Comparison of ENCODE assay signal across 13 cellular contexts in the genomic region with DNA sequence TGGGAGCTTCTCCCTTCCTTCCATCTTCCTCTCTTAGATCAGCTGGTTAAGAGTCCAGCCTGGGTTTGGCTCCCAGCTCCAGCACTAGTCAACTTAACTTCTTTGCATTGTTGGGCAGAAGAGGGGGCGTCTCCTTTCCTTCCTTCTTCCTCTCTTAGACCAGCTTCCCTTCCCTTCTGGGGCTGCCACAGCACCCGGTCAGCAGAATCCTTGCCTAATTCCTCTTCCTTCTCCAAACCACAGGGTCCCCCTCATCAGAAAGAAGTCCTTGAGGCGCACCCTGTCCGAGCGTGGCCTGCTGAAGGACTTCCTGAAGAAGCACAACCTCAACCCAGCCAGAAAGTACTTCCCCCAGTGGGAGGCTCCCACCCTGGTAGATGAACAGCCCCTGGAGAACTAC. TPM values are rescaled to one million over a fixed set of nuclear protein-coding genes. Genes with fewer than 3 reads are reported as not detected.
"Had no signal": no experiment of that assay in that cellular context is flagged by ENCODE, and none has a peak within 500 bp of the region (broad histone marks: within the 10 kb centered on the region; RNA-seq: fewer than 3 reads in every experiment).

No MANE protein-coding gene starts in this region.

RNA-seq across cellular contexts. Expression of a gene that starts 0.6 kb away (rescaled TPM):
- total RNA-seq: glomerular endothelial cell, lower leg skin, mammary epithelial cell, mucosa of gallbladder, natural killer cell, occipital lobe, osteocyte, suprapubic skin, thoracic aorta, ureter, uterus had no signal
- polyA plus RNA-seq: immature natural killer cell, mammary epithelial cell had no signal

RNA-seq across cellular contexts. Expression of a gene that starts 19.4 kb away (rescaled TPM):
- total RNA-seq: glomerular endothelial cell, kidney, mammary epithelial cell, mucosa of gallbladder, natural killer cell, osteocyte, ureter had no signal
- polyA plus RNA-seq: mammary epithelial cell had no signal

RNA-seq across cellular contexts. Expression of a gene that starts 38.2 kb away (rescaled TPM):
- total RNA-seq: glomerular endothelial cell, mammary epithelial cell, natural killer cell, osteocyte, ureter had no signal
- polyA plus RNA-seq: immature natural killer cell, mammary epithelial cell had no signal

RNA-seq across cellular contexts. Expression of a gene that starts 53.6 kb away (rescaled TPM):
- polyA plus RNA-seq: immature natural killer cell had no signal
